In genomic region chr2:239444626-239445625, GRCh38 we compare ENCODE assay signal across 10 cellular contexts. TPM values are rescaled to one million over a fixed set of nuclear protein-coding genes. Genes with fewer than 3 reads are reported as not detected.
DNase-seq lines count a peak whose midpoint lies in the region; ATAC-seq and TF ChIP-seq lines count a peak whose summit lies in the region.
"Had no signal": no experiment of that assay in that cellular context is flagged by ENCODE, and none has a peak within 500 bp of the region (broad histone marks: within the 10 kb centered on the region; RNA-seq: fewer than 3 reads in every experiment).

No MANE protein-coding gene starts in this region.

- RAD21 ChIA-PET in HCT116 (lab: Charles Lee; ENCODE audit: low non-redundant PET in 1 of 2, low total read pairs in 2 of 2, uncharacterized antibody in 2 of 2, unreplicated experiment in 2 of 2), result no interaction called here

- no peaks in the 10 kb centered on the region for H4K20me1 ChIP-seq in HCT116 (ENCODE audit: insufficient read depth)

- H3K9me3 Mint-ChIP-seq in activated CD4-positive, alpha-beta T cell treated with anti-CD3 and anti-CD28 coated beads for 36 hours (ENCODE audit: low read depth), result no peaks in the 10 kb centered on the region
- H3K9me3 Mint-ChIP-seq: activated B cell treated with CpG ODN at 0.5 μM for 24 hours had no signal

- intact Hi-C loops in HCT116 (cut with micrococcal nuclease) (no loop called here), sciatic nerve (cut with DNase I) (no loop called here), ovary (cut with DNase I) (no loop called here)
- intact Hi-C loops in activated CD4-positive, alpha-beta T cell treated with anti-CD3 and anti-CD28 coated beads for 36 hours (cut with DNase I, micrococcal nuclease), result no loop called here

- peaks cover 12% of the 10 kb centered on the region for H3K4me1 Mint-ChIP-seq in activated CD4-positive, alpha-beta T cell treated with anti-CD3 and anti-CD28 coated beads for 36 hours

- no peak overlapping the region for H3K4me3 Mint-ChIP-seq in activated CD4-positive, alpha-beta T cell treated with anti-CD3 and anti-CD28 coated beads for 36 hours
- H3K4me3 Mint-ChIP-seq: activated B cell treated with CpG ODN at 0.5 μM for 24 hours had no signal

- TF ChIP-seq EP300 in ovary (IDR thresholded peaks at IDR 0.05), result no peak

- H3K27ac ChIP-seq in HCT116 (ENCODE audit: low read depth, low read length), result no peak overlapping the region
- H3K27ac ChIP-seq in SK-N-MC, result peak overlapping the region; percentile 87
- no peak overlapping the region for H3K27ac ChIP-seq in ovary

- no peak for TF ChIP-seq RAD21 in HCT116 (IDR thresholded peaks at IDR 0.05; ENCODE audit: low read depth)

- ATAC-seq in HCT116 (peak; percentile 59), sciatic nerve (peak; percentile 77)
- ATAC-seq in activated CD4-positive, alpha-beta T cell treated with anti-CD3 and anti-CD28 coated beads for 36 hours, result no peak

- no peak for TF ChIP-seq POLR2A in HCT116 (IDR thresholded peaks at IDR 0.05; ENCODE audit: borderline replicate concordance, extremely low read depth, insufficient read depth, insufficient read length)
- TF ChIP-seq POLR2A in ovary (IDR thresholded peaks at IDR 0.05), result no peak

- peak overlapping the region; percentile 80 for H2AFZ ChIP-seq in HCT116 (ENCODE audit: low read depth, low read length, poor library complexity, severe bottlenecking)

- peaks cover 21% of the 10 kb centered on the region for H3K27me3 Mint-ChIP-seq in activated CD4-positive, alpha-beta T cell treated with anti-CD3 and anti-CD28 coated beads for 36 hours

- TF ChIP-seq CTCF in HCT116 (IDR thresholded peaks at IDR 0.05 in 2 of 3, conservative IDR thresholded peaks at IDR 0.05 in 1 of 3; ENCODE audit: borderline replicate concordance in 1 of 3, insufficient read depth in 1 of 3, low read depth in 2 of 3, low read length in 2 of 3), result no peak
- no peak for TF ChIP-seq CTCF in foreskin fibroblast (IDR thresholded peaks at IDR 0.05; ENCODE audit: low read depth, low read length)
- no peak for TF ChIP-seq CTCF in ovary (IDR thresholded peaks at IDR 0.05)

- CTCF ChIA-PET in HCT116 (lab: Charles Lee), result no interaction called here
- CTCF ChIA-PET in activated CD4-positive, alpha-beta T cell treated with anti-CD3 and anti-CD28 coated beads for 36 hours (lab: Charles Lee), result no interaction called here

- POLR2A ChIA-PET in HCT116 (lab: Charles Lee), result no interaction called here
- POLR2A ChIA-PET in activated CD4-positive, alpha-beta T cell treated with anti-CD3 and anti-CD28 coated beads for 36 hours (lab: Charles Lee), result no interaction called here

- no peaks in the 10 kb centered on the region for H3K79me2 ChIP-seq in HCT116 (ENCODE audit: insufficient read depth, low read length)

- H3K4me1 ChIP-seq in HCT116 (ENCODE audit: control insufficient read depth in 1 of 2, insufficient read depth in 2 of 2, low read length in 2 of 2) (peaks cover 4 to 24% of the 10 kb centered on the region in 2 experiments; a peak in 3 of 4 replicates), ovary (ENCODE audit: insufficient read depth) (peaks cover 4% of the 10 kb centered on the region)

- no peak for DNase-seq in HCT116 (ENCODE audit: low read depth, low spot score)
- DNase-seq in SK-N-MC (ENCODE audit: low read depth, low spot score), result no peak
- DNase-seq in foreskin fibroblast, result peak; percentile 33 to 67
- DNase-seq in sciatic nerve (ENCODE audit: low spot score), result peak; percentile 65
- no peak for DNase-seq in CD1c-positive myeloid dendritic cell (ENCODE audit: extremely low spot score)
- DNase-seq in ovary, result no peak
- DNase-seq in activated CD4-positive, alpha-beta T cell treated with anti-CD3 and anti-CD28 coated beads for 36 hours, result no peak
- no peak for DNase-seq in SHP77 treated with DMSO at 0.1 percent for 48 hours (lab: John Stamatoyannopoulos, UW)
- DNase-seq: activated B cell treated with CpG ODN at 0.5 μM for 24 hours, spleen had no signal

- no peaks in the 10 kb centered on the region for H3K27me3 ChIP-seq in HCT116 (ENCODE audit: insufficient read depth, low read length)
- no peaks in the 10 kb centered on the region for H3K27me3 ChIP-seq in ovary

- no TSS peak for BruUV-seq in HCT116 (replicated peaks; lab: Mats Ljungman, UMichigan)

- H3K36me3 Mint-ChIP-seq in activated CD4-positive, alpha-beta T cell treated with anti-CD3 and anti-CD28 coated beads for 36 hours (ENCODE audit: low read depth), result no peaks in the 10 kb centered on the region

- H3K4me3 ChIP-seq in HCT116 (replicated peaks in 1 of 2; ENCODE audit: low read depth in 1 of 2, low read length in 2 of 2) (peak overlapping the region in 1 of 2 experiments; percentile 3; a peak in 1 of 4 replicates), SK-N-MC (peak overlapping the region; percentile 33; the same call in 1 of the 2 replicates), foreskin fibroblast (ENCODE audit: low read depth in 1 of 2, low read length in 2 of 2) (no peak overlapping the region), ovary (no peak overlapping the region)
- H3K4me3 ChIP-seq: spleen had no signal

- no peak overlapping the region for H3K27ac Mint-ChIP-seq in activated CD4-positive, alpha-beta T cell treated with anti-CD3 and anti-CD28 coated beads for 36 hours
- H3K27ac Mint-ChIP-seq: activated B cell treated with CpG ODN at 0.5 μM for 24 hours had no signal

- H3K4me2 ChIP-seq in HCT116 (ENCODE audit: low read length), result peak overlapping the region; percentile 52

- no peaks in the 10 kb centered on the region for H3K36me3 ChIP-seq in HCT116 (ENCODE audit: control insufficient read depth in 1 of 2, insufficient read depth in 2 of 2, low read length in 2 of 2)
- no peaks in the 10 kb centered on the region; the same call in 1 of the 2 replicates for H3K36me3 ChIP-seq in SK-N-MC (ENCODE audit: insufficient read depth, low read length)
- H3K36me3 ChIP-seq in ovary, result no peaks in the 10 kb centered on the region
- H3K36me3 ChIP-seq: spleen had no signal

- 67 to 75% (median 68%) methylated on average over 20 of the region's 20 CpGs for WGBS in ovary, 3 donors

- H3K9me3 ChIP-seq in HCT116 (ENCODE audit: control insufficient read depth in 1 of 2, insufficient read depth in 1 of 2, low read depth in 1 of 2, low read length in 2 of 2) (peaks cover 0 to 7% of the 10 kb centered on the region in 2 experiments; a peak in 1 of 4 replicates), SK-N-MC (ENCODE audit: low read depth, low read length) (peaks cover 4% of the 10 kb centered on the region; the same call in 1 of the 2 replicates), ovary (no peaks in the 10 kb centered on the region)
- H3K9me3 ChIP-seq: spleen had no signal

- H3K9me2 ChIP-seq in HCT116 (ENCODE audit: insufficient read depth), result no peaks in the 10 kb centered on the region

- H3K9ac ChIP-seq in HCT116 (ENCODE audit: low read length), result no peak overlapping the region
- no peak overlapping the region for H3K9ac ChIP-seq in SK-N-MC (ENCODE audit: insufficient read length)

TF ChIP-seq in HCT116, 20 proteins besides CTCF, POLR2A, EP300 and RAD21:
- no peak for TF ChIP-seq EZH2 (IDR thresholded peaks at IDR 0.05)
- peak; percentile 57 for TF ChIP-seq FOSL1 (IDR thresholded peaks at IDR 0.05; ENCODE audit: low read depth)
- no peak for TF ChIP-seq ELF1 (IDR thresholded peaks at IDR 0.05; ENCODE audit: borderline replicate concordance, low read depth)
- no peak for TF ChIP-seq EZH2phosphoT487 (IDR thresholded peaks at IDR 0.05; ENCODE audit: borderline replicate concordance)
- no peak for TF ChIP-seq CBX3 (IDR thresholded peaks at IDR 0.05; ENCODE audit: low read depth)
- TF ChIP-seq JUND (IDR thresholded peaks at IDR 0.05), result peak; percentile 53
- no peak for TF ChIP-seq SRF (IDR thresholded peaks at IDR 0.05; ENCODE audit: low read depth)
- TF ChIP-seq CEBPB (IDR thresholded peaks at IDR 0.05; ENCODE audit: low read depth), result peak; percentile 89

RNA-seq across cellular contexts. Expression of gene HDAC4, which starts 44.1 kb away (rescaled TPM):
- total RNA-seq in HCT116 (2021; ENCODE audit: unreplicated experiment), result 47.6 TPM
- polyA plus RNA-seq in HCT116 (2012), result 11.0 and 13.8 TPM in 2 replicates
- total RNA-seq in sciatic nerve, result 99.5 TPM
- total RNA-seq in ovary, result 10 to 100 TPM; 38.0 to 74.0 (median 46.6) TPM
- 1 to 10 TPM; 7.0 to 8.2 TPM for polyA plus RNA-seq in ovary
- 10 to 100 TPM; 25.4 to 30.4 TPM for total RNA-seq in activated CD4-positive, alpha-beta T cell treated with anti-CD3 and anti-CD28 coated beads for 36 hours

Comparison
In these comparisons a context has a peak if more than half of its experiments do, and no peak if none do; other contexts are left out.
1. DNase-seq: peak in foreskin fibroblast (2 of 2) and sciatic nerve (single experiment); none in HCT116 (single experiment), SK-N-MC (single experiment), CD1c-positive myeloid dendritic cell (single experiment), ovary (0 of 5), activated CD4-positive, alpha-beta T cell treated with anti-CD3 and anti-CD28 coated beads for 36 hours (single experiment) and SHP77 treated with DMSO at 0.1 percent for 48 hours (single experiment).